In genomic region chr12:95701722-95702418, GRCh38 we compare ENCODE assay signal across 20 cellular contexts.
DNase-seq lines count a peak whose midpoint lies in the region; ATAC-seq and TF ChIP-seq lines count a peak whose summit lies in the region.
"Had no signal": no experiment of that assay in that cellular context is flagged by ENCODE, and none has a peak within 500 bp of the region (broad histone marks: within the 10 kb centered on the region; RNA-seq: fewer than 3 reads in every experiment).

No MANE protein-coding gene starts in this region.

- no peaks in the 10 kb centered on the region; the same call in 1 of the 2 replicates for H3K79me2 ChIP-seq in PC-9 (ENCODE audit: low read depth)

- peak overlapping the region; percentile 46; the same call in 1 of the 2 replicates for H3K4me2 ChIP-seq in PC-9
- H3K4me2 ChIP-seq: A549 had no signal

- peaks cover 0 to 4% (median 0%) of the 10 kb centered on the region in 9 donors for H3K36me3 ChIP-seq in heart right ventricle
- H3K36me3 ChIP-seq in PC-9 (ENCODE audit: low read depth), result peaks cover 46% of the 10 kb centered on the region
- H3K36me3 ChIP-seq in esophagus squamous epithelium, result peaks cover 0 to 4% (median 0%) of the 10 kb centered on the region in 3 donors
- H3K36me3 ChIP-seq: tibial nerve had no signal

- H3K27ac ChIP-seq in heart right ventricle, result peak overlapping the region in 7 of 10 donors; percentile 3 to 81 (median 58)
- peak overlapping the region; percentile 96 for H3K27ac ChIP-seq in PC-9
- H3K27ac ChIP-seq in esophagus squamous epithelium, result peak overlapping the region in 3 of 4 donors; percentile 10 to 18 (median 17)

- no peak for DNase-seq in heart right ventricle
- no peak for DNase-seq in Right ventricle myocardium superior
- DNase-seq in PC-9, result peak; percentile 41 to 97
- DNase-seq in esophagus squamous epithelium (lab: John Stamatoyannopoulos, UW), result no peak
- no peak for DNase-seq in middle frontal gyrus (ENCODE audit: extremely low spot score, low spot score)
- DNase-seq in SW 1271 (lab: John Stamatoyannopoulos, UW), result no peak
- DNase-seq in left colon, result no peak
- no peak for DNase-seq in HK-2 (ENCODE audit: unreplicated experiment)
- DNase-seq: activated CD8-positive, alpha-beta memory T cell treated with anti-CD3 and anti-CD28 coated beads for 24 hours; activated naive CD4-positive, alpha-beta T cell treated with anti-CD3 and anti-CD28 coated beads, Interleukin-2, amount 10 ng/mL, durations not matched to agents 7 days and 5 days; activated T-cell treated with anti-CD3 and anti-CD28 coated beads, Interleukin-2, amount 50 U/mL, for 4 hours; amygdala; COR-L47; H7; NCI-H146; NCI-H69; SHP77 treated with DMSO at 0.1 percent for 48 hours; T-helper 1 cell had no signal

- ATAC-seq in heart right ventricle (no peak), Right ventricle myocardium superior (ENCODE audit: poor library complexity) (no peak), left colon (no peak)
- ATAC-seq: A549; activated T-cell treated with anti-CD3 and anti-CD28 coated beads, Interleukin-2, amount 50 U/mL, for 4 hours had no signal

- H3K9me3 ChIP-seq in heart right ventricle, result no peaks in the 10 kb centered on the region
- H3K9me3 ChIP-seq in PC-9 (ENCODE audit: insufficient read depth, low read depth), result no peaks in the 10 kb centered on the region
- no peaks in the 10 kb centered on the region for H3K9me3 ChIP-seq in esophagus squamous epithelium
- H3K9me3 ChIP-seq: A549, tibial nerve had no signal

- TF ChIP-seq CTCF in heart right ventricle (IDR thresholded peaks at IDR 0.05), result no peak
- no peak for TF ChIP-seq CTCF in PC-9 (conservative IDR thresholded peaks at IDR 0.05)
- TF ChIP-seq CTCF in esophagus squamous epithelium (IDR thresholded peaks at IDR 0.05), result no peak

- no peak for TF ChIP-seq POLR2A in esophagus squamous epithelium (IDR thresholded peaks at IDR 0.05)

- H3K4me1 ChIP-seq in heart right ventricle, result peaks cover 0 to 55% (median 28%) of the 10 kb centered on the region in 9 donors
- peaks cover 37% of the 10 kb centered on the region for H3K4me1 ChIP-seq in PC-9 (replicated peaks; ENCODE audit: insufficient read depth)
- peaks cover 0 to 16% (median 3%) of the 10 kb centered on the region in 3 donors for H3K4me1 ChIP-seq in esophagus squamous epithelium

- 80 to 83% methylated on average over 12 of the region's 12 CpGs for WGBS in heart right ventricle, 2 donors
- WGBS in esophagus squamous epithelium, 2 donors, result 48 to 50% methylated on average over 11 to 12 of the region's 12 CpGs

- no peaks in the 10 kb centered on the region for H3K9me2 ChIP-seq in PC-9 (ENCODE audit: insufficient read depth)

- no peak overlapping the region for H2AFZ ChIP-seq in PC-9

- intact Hi-C loops in heart right ventricle (cut with DNase I), result loop anchor here in 1 of 10 donors (5.0 to 10.0 kb wide), 2 partner anchors 35 to 107 kb away; no protein-coding TSS in a partner anchor
- intact Hi-C loops in Right ventricle myocardium superior (cut with DNase I), result loop anchor here (10.0 kb wide), 1 partner anchor 83 kb away; no protein-coding TSS in a partner anchor
- intact Hi-C loops in PC-9 (cut with micrococcal nuclease; ENCODE audit: unreplicated experiment), result loop anchor here (2.0 to 5.0 kb wide), 3 partner anchors 69 to 100 kb away; no protein-coding TSS in a partner anchor
- intact Hi-C loops in esophagus squamous epithelium (cut with DNase I), result no loop called here
- intact Hi-C loops in left colon (cut with DNase I, micrococcal nuclease), result no loop called here

- POLR2A ChIA-PET in PC-9 (lab: Charles Lee; ENCODE audit: unreplicated experiment), result no interaction called here

- CTCF ChIA-PET in PC-9 (lab: Charles Lee), result no interaction called here

- no peaks in the 10 kb centered on the region for H4K20me1 ChIP-seq in PC-9 (ENCODE audit: insufficient read depth)

- peaks cover 49% of the 10 kb centered on the region for H3F3A ChIP-seq in PC-9 (ENCODE audit: insufficient read depth, low read depth)

- H3K27me3 ChIP-seq in heart right ventricle (no peaks in the 10 kb centered on the region), PC-9 (ENCODE audit: insufficient read depth, low read depth) (no peaks in the 10 kb centered on the region), esophagus squamous epithelium (no peaks in the 10 kb centered on the region)
- H3K27me3 ChIP-seq: tibial nerve had no signal

- no peak overlapping the region for H3K4me3 ChIP-seq in heart right ventricle
- H3K4me3 ChIP-seq in PC-9, result no peak overlapping the region
- H3K4me3 ChIP-seq in esophagus squamous epithelium, result no peak overlapping the region
- H3K4me3 ChIP-seq: A549, tibial nerve had no signal

- no TSS peak for BruUV-seq in PC-9 (replicated peaks; lab: Mats Ljungman, UMichigan)

Comparison
In these comparisons a context has a peak if more than half of its experiments do, and no peak if none do; other contexts are left out.
1. DNase-seq: peak in PC-9 (2 of 2); none in heart right ventricle (0 of 2), Right ventricle myocardium superior (single experiment), esophagus squamous epithelium (single experiment), middle frontal gyrus (single experiment), SW 1271 (0 of 2), left colon (0 of 2) and HK-2 (single experiment).
2. H3K27ac ChIP-seq: peak in every context shown above with its lines; median percentile 96 in PC-9; 58 in heart right ventricle; 17 in esophagus squamous epithelium.
3. intact Hi-C loops: an anchor here in Right ventricle myocardium superior (10.0 kb wide) and PC-9 (2.0 to 5.0 kb wide); none called in esophagus squamous epithelium and left colon.